24 cellular contexts compared by ENCODE assay signal in genomic region chr2:102421890-102422759, GRCh38. TPM values are rescaled to one million over a fixed set of nuclear protein-coding genes. Genes with fewer than 3 reads are reported as not detected.
DNase-seq lines count a peak whose midpoint lies in the region; ATAC-seq and TF ChIP-seq lines count a peak whose summit lies in the region.
"Had no signal": no experiment of that assay in that cellular context is flagged by ENCODE, and none has a peak within 500 bp of the region (broad histone marks: within the 10 kb centered on the region; RNA-seq: fewer than 3 reads in every experiment).

No MANE protein-coding gene starts in this region.

- no peak overlapping the region for H2BK12ac ChIP-seq in H9 (ENCODE audit: insufficient read length, low read depth, low read length)

- H2AK5ac ChIP-seq in H9 (ENCODE audit: insufficient read length, low read length): no peak overlapping the region

- H3K4me3 Mint-ChIP-seq in stimulated activated naive CD8-positive, alpha-beta T cell treated with anti-CD3 and anti-CD28 coated beads, Interleukin-15, Interleukin-2, amounts not matched to agents 100 ng/mL and 50 ng/mL, for 24 hours: peak overlapping the region; percentile 82
- H3K4me3 Mint-ChIP-seq in stimulated activated naive CD8-positive, alpha-beta T cell treated with anti-CD3 and anti-CD28 coated beads, Interleukin-15, amount 100 ng/mL, for 72 hours: peak overlapping the region in 1 of 2 donors; percentile 77
- peak overlapping the region; percentile 11 for H3K4me3 Mint-ChIP-seq in activated CD4-positive, alpha-beta memory T cell treated with anti-CD3 and anti-CD28 coated beads for 36 hours
- H3K4me3 Mint-ChIP-seq in progenitor cell of endocrine pancreas (ENCODE audit: low read depth) (no peak overlapping the region), H9 (no peak overlapping the region)
- H3K4me3 Mint-ChIP-seq: CD14-positive monocyte had no signal

- no peaks in the 10 kb centered on the region for H3K27me3 ChIP-seq in H9 (ENCODE audit: insufficient read depth, low read length)
- H3K27me3 ChIP-seq: gastrocnemius medialis, testis had no signal

- no peak overlapping the region for H3K4ac ChIP-seq in H9 (ENCODE audit: low read depth, low read length)

- H3K9me3 ChIP-seq in H9 (ENCODE audit: control insufficient read depth, low read depth, low read length): no peaks in the 10 kb centered on the region
- H3K9me3 ChIP-seq: gastrocnemius medialis, prostate gland, testis had no signal

- H3K4me1 ChIP-seq in H9 (ENCODE audit: insufficient read depth, low read length): no peaks in the 10 kb centered on the region
- H3K4me1 ChIP-seq: gastrocnemius medialis, prostate gland, testis had no signal

- H3K14ac ChIP-seq in H9 (ENCODE audit: insufficient read depth, low read length): no peak overlapping the region

- H3K9me3 Mint-ChIP-seq in stimulated activated naive CD8-positive, alpha-beta T cell treated with anti-CD3 and anti-CD28 coated beads, Interleukin-15, Interleukin-2, amounts not matched to agents 100 ng/mL and 50 ng/mL, for 24 hours: no peaks in the 10 kb centered on the region
- peaks cover 0 to 13% of the 10 kb centered on the region in 2 donors for H3K9me3 Mint-ChIP-seq in stimulated activated naive CD8-positive, alpha-beta T cell treated with anti-CD3 and anti-CD28 coated beads, Interleukin-15, amount 100 ng/mL, for 72 hours
- H3K9me3 Mint-ChIP-seq in activated CD4-positive, alpha-beta memory T cell treated with anti-CD3 and anti-CD28 coated beads for 36 hours: no peaks in the 10 kb centered on the region
- H3K9me3 Mint-ChIP-seq in progenitor cell of endocrine pancreas (ENCODE audit: low read depth): no peaks in the 10 kb centered on the region
- peaks cover 4 to 5% of the 10 kb centered on the region in 2 experiments; a peak in 3 of 5 replicates for H3K9me3 Mint-ChIP-seq in H9
- H3K9me3 Mint-ChIP-seq: CD14-positive monocyte had no signal

- no peak for ATAC-seq in stimulated activated naive CD8-positive, alpha-beta T cell treated with anti-CD3 and anti-CD28 coated beads, Interleukin-15, amount 100 ng/mL, for 72 hours
- no peak for ATAC-seq in GM19328 (IDR thresholded peaks at IDR 0.05; ENCODE audit: unreplicated experiment)
- ATAC-seq: activated CD4-positive, CD25-positive, alpha-beta regulatory T cell treated with anti-CD3 and anti-CD28 coated beads, Interleukin-2, amount 50 U/mL, for 24 hours; gastrocnemius medialis; left ventricle myocardium superior had no signal

- no peak overlapping the region for H2BK5ac ChIP-seq in H9 (ENCODE audit: insufficient read length, low read length)

- no peak overlapping the region for H2BK15ac ChIP-seq in H9 (ENCODE audit: low read depth, low read length)

- no peak overlapping the region for H2BK20ac ChIP-seq in H9 (ENCODE audit: low read depth, low read length, poor library complexity, severe bottlenecking)

- intact Hi-C loops in activated CD4-positive, alpha-beta memory T cell treated with anti-CD3 and anti-CD28 coated beads for 36 hours (cut with micrococcal nuclease): no loop called here

- H3K27ac ChIP-seq in H9 (ENCODE audit: insufficient read length, low read depth, low read length): no peak overlapping the region
- H3K27ac ChIP-seq: gastrocnemius medialis, prostate gland, SK-N-MC, testis had no signal

- H3T11ph ChIP-seq in H9 (ENCODE audit: low read length): no peak overlapping the region

- H3K4me1 Mint-ChIP-seq in stimulated activated naive CD8-positive, alpha-beta T cell treated with anti-CD3 and anti-CD28 coated beads, Interleukin-15, Interleukin-2, amounts not matched to agents 100 ng/mL and 50 ng/mL, for 24 hours (ENCODE audit: low read depth): peaks cover 89% of the 10 kb centered on the region
- peaks cover 61% of the 10 kb centered on the region for H3K4me1 Mint-ChIP-seq in stimulated activated naive CD8-positive, alpha-beta T cell treated with anti-CD3 and anti-CD28 coated beads, Interleukin-15, amount 100 ng/mL, for 72 hours
- H3K4me1 Mint-ChIP-seq in activated CD4-positive, alpha-beta memory T cell treated with anti-CD3 and anti-CD28 coated beads for 36 hours (ENCODE audit: low read depth): peaks cover 81% of the 10 kb centered on the region
- H3K4me1 Mint-ChIP-seq in progenitor cell of endocrine pancreas (ENCODE audit: low read depth): no peaks in the 10 kb centered on the region
- no peaks in the 10 kb centered on the region for H3K4me1 Mint-ChIP-seq in H9

- no peak overlapping the region for H2BK120ac ChIP-seq in H9 (ENCODE audit: low read depth, low read length, poor library complexity, severe bottlenecking)

- no peak overlapping the region for H3K9ac ChIP-seq in H9 (ENCODE audit: extremely low read depth, insufficient read length, low read length)

- no peaks in the 10 kb centered on the region for H3K23me2 ChIP-seq in H9 (ENCODE audit: insufficient read length, low read depth, low read length, poor library complexity, severe bottlenecking)

- no peaks in the 10 kb centered on the region for H3K27me3 Mint-ChIP-seq in stimulated activated naive CD8-positive, alpha-beta T cell treated with anti-CD3 and anti-CD28 coated beads, Interleukin-15, Interleukin-2, amounts not matched to agents 100 ng/mL and 50 ng/mL, for 24 hours
- peaks cover 7% of the 10 kb centered on the region for H3K27me3 Mint-ChIP-seq in stimulated activated naive CD8-positive, alpha-beta T cell treated with anti-CD3 and anti-CD28 coated beads, Interleukin-15, amount 100 ng/mL, for 72 hours
- peaks cover 6% of the 10 kb centered on the region for H3K27me3 Mint-ChIP-seq in activated CD4-positive, alpha-beta memory T cell treated with anti-CD3 and anti-CD28 coated beads for 36 hours
- H3K27me3 Mint-ChIP-seq in progenitor cell of endocrine pancreas (peaks cover 32% of the 10 kb centered on the region), H9 (ENCODE audit: low read depth) (peaks cover 18% of the 10 kb centered on the region)

- DNase-seq in stimulated activated naive CD8-positive, alpha-beta T cell treated with anti-CD3 and anti-CD28 coated beads, Interleukin-15, amount 100 ng/mL, for 72 hours: no peak
- DNase-seq in activated CD4-positive, alpha-beta memory T cell treated with anti-CD3 and anti-CD28 coated beads for 36 hours: peak; percentile 40
- DNase-seq in erythroblast (lab: John Stamatoyannopoulos, UW): peak; percentile 71 to 90
- DNase-seq in progenitor cell of endocrine pancreas (ENCODE audit: low spot score, unreplicated experiment): no peak
- DNase-seq in H9: no peak
- DNase-seq in NCI-H748 treated with DMSO at 0.1 percent for 48 hours (lab: John Stamatoyannopoulos, UW): no peak
- DNase-seq: activated gamma-delta T cell treated with Interleukin-2 at 50 U/mL for 16 hours, gastrocnemius medialis, HCEC 1CT, hypothalamus, left ventricle myocardium superior, midbrain, NCI-H1436 treated with DMSO at 0.1 percent for 48 hours, NCI-H524 treated with DMSO at 0.1 percent for 48 hours, RPMI8226, T-helper 9 cell, testis had no signal

- H3K79me1 ChIP-seq in H9 (ENCODE audit: insufficient read depth, low read depth, low read length, poor library complexity, severe bottlenecking): no peaks in the 10 kb centered on the region

- H4K5ac ChIP-seq in H9 (ENCODE audit: insufficient read length, low read depth, low read length): no peak overlapping the region

- no peak overlapping the region for H3K56ac ChIP-seq in H9 (ENCODE audit: insufficient read length, low read depth, low read length)

- CTCF ChIA-PET in activated CD4-positive, alpha-beta memory T cell treated with anti-CD3 and anti-CD28 coated beads for 36 hours (lab: Charles Lee): interaction anchor here (0.6 to 1.4 kb wide), 6 partner anchors 21 to 416 kb away, joined by 3 to 5 read pairs (median 4); no protein-coding TSS in a partner anchor

- no peak overlapping the region for H3K18ac ChIP-seq in H9 (ENCODE audit: insufficient read length, low read depth, low read length)

- WGBS in H9 (ENCODE audit: extremely low coverage, insufficient read length, low lambda C conversion rate): no CpG with 5 or more reads among the region's 5 CpGs

- peaks cover 32% of the 10 kb centered on the region for H3K36me3 Mint-ChIP-seq in stimulated activated naive CD8-positive, alpha-beta T cell treated with anti-CD3 and anti-CD28 coated beads, Interleukin-15, Interleukin-2, amounts not matched to agents 100 ng/mL and 50 ng/mL, for 24 hours (ENCODE audit: low read depth)
- H3K36me3 Mint-ChIP-seq in activated CD4-positive, alpha-beta memory T cell treated with anti-CD3 and anti-CD28 coated beads for 36 hours: peaks cover 6% of the 10 kb centered on the region
- H3K36me3 Mint-ChIP-seq in progenitor cell of endocrine pancreas (ENCODE audit: insufficient read depth) (no peaks in the 10 kb centered on the region), H9 (ENCODE audit: insufficient read depth in 1 of 3, low read depth in 3 of 3) (no peaks in the 10 kb centered on the region)

- H3K27ac Mint-ChIP-seq in stimulated activated naive CD8-positive, alpha-beta T cell treated with anti-CD3 and anti-CD28 coated beads, Interleukin-15, Interleukin-2, amounts not matched to agents 100 ng/mL and 50 ng/mL, for 24 hours: peak overlapping the region; percentile 90
- H3K27ac Mint-ChIP-seq in stimulated activated naive CD8-positive, alpha-beta T cell treated with anti-CD3 and anti-CD28 coated beads, Interleukin-15, amount 100 ng/mL, for 72 hours: peak overlapping the region in 1 of 2 donors; percentile 87
- H3K27ac Mint-ChIP-seq in activated CD4-positive, alpha-beta memory T cell treated with anti-CD3 and anti-CD28 coated beads for 36 hours: peak overlapping the region; percentile 3
- H3K27ac Mint-ChIP-seq in progenitor cell of endocrine pancreas: no peak overlapping the region
- H3K27ac Mint-ChIP-seq in H9: no peak overlapping the region

- POLR2A ChIA-PET in activated CD4-positive, alpha-beta memory T cell treated with anti-CD3 and anti-CD28 coated beads for 36 hours (lab: Charles Lee): no interaction called here

- no peak for TF ChIP-seq CTCF in progenitor cell of endocrine pancreas (IDR thresholded peaks at IDR 0.05; ENCODE audit: unreplicated experiment)
- no peak for TF ChIP-seq CTCF in H9 (conservative IDR thresholded peaks at IDR 0.05)

- H4K20me1 ChIP-seq in H9 (ENCODE audit: control insufficient read depth, insufficient read depth, insufficient read length): no peaks in the 10 kb centered on the region

- H3K4me2 ChIP-seq in H9 (ENCODE audit: insufficient read depth, insufficient read length, low read length): no peak overlapping the region

- H4K91ac ChIP-seq in H9 (ENCODE audit: insufficient read length, low read depth, low read length): no peak overlapping the region

- no peak for TF ChIP-seq POLR2A in erythroblast (IDR thresholded peaks at IDR 0.05; ENCODE audit: low read length)

- no peaks in the 10 kb centered on the region for H3K79me2 ChIP-seq in H9 (ENCODE audit: insufficient read depth, low read length)

- H4K8ac ChIP-seq in H9 (replicated peaks; ENCODE audit: insufficient read length, low read depth, low read length): no peak overlapping the region

- H2AFZ ChIP-seq in H9 (ENCODE audit: low read length): no peak overlapping the region

- no peak overlapping the region for H3K23ac ChIP-seq in H9 (ENCODE audit: insufficient read length, low read depth, low read length)

RNA-seq across cellular contexts. Expression of gene IL18RAP, which starts 0.8 kb away (rescaled TPM):
- total RNA-seq in activated CD4-positive, alpha-beta memory T cell treated with anti-CD3 and anti-CD28 coated beads for 36 hours: 10 to 100 TPM in 1 of 2 experiments, 1 to 10 TPM in 1; 9.0 to 10.6 TPM
- total RNA-seq in progenitor cell of endocrine pancreas (not detected in 2 replicates), H9 (2021) (not detected in 2 replicates)
- total RNA-seq: cerebellum had no signal

RNA-seq across cellular contexts. Expression of gene SLC9A4, which starts 50.9 kb away (rescaled TPM):
- under 1 TPM in 1 of 2 experiments, not detected in 1; 0.10 TPM for total RNA-seq in activated CD4-positive, alpha-beta memory T cell treated with anti-CD3 and anti-CD28 coated beads for 36 hours
- total RNA-seq in progenitor cell of endocrine pancreas (0.62 and 0.93 TPM in 2 replicates), H9 (2021) (not detected in 2 replicates)
- total RNA-seq: cerebellum, gastrocnemius medialis, left ventricle myocardium superior, prostate gland had no signal

Comparison
In these comparisons a context has a peak if more than half of its experiments do, and no peak if none do; other contexts are left out.
1. H3K27ac Mint-ChIP-seq: peak in stimulated activated naive CD8-positive, alpha-beta T cell treated with anti-CD3 and anti-CD28 coated beads, Interleukin-15, Interleukin-2, amounts not matched to agents 100 ng/mL and 50 ng/mL, for 24 hours (single experiment) and activated CD4-positive, alpha-beta memory T cell treated with anti-CD3 and anti-CD28 coated beads for 36 hours (single experiment); none in progenitor cell of endocrine pancreas (single experiment) and H9 (0 of 3).
2. H3K4me3 Mint-ChIP-seq: peak in stimulated activated naive CD8-positive, alpha-beta T cell treated with anti-CD3 and anti-CD28 coated beads, Interleukin-15, Interleukin-2, amounts not matched to agents 100 ng/mL and 50 ng/mL, for 24 hours (single experiment) and activated CD4-positive, alpha-beta memory T cell treated with anti-CD3 and anti-CD28 coated beads for 36 hours (single experiment); none in progenitor cell of endocrine pancreas (single experiment) and H9 (0 of 2).
3. DNase-seq: peak in activated CD4-positive, alpha-beta memory T cell treated with anti-CD3 and anti-CD28 coated beads for 36 hours (single experiment) and erythroblast (2 of 2); none in stimulated activated naive CD8-positive, alpha-beta T cell treated with anti-CD3 and anti-CD28 coated beads, Interleukin-15, amount 100 ng/mL, for 72 hours (0 of 2), progenitor cell of endocrine pancreas (single experiment), H9 (single experiment) and NCI-H748 treated with DMSO at 0.1 percent for 48 hours (single experiment).